In the genomic region with DNA sequence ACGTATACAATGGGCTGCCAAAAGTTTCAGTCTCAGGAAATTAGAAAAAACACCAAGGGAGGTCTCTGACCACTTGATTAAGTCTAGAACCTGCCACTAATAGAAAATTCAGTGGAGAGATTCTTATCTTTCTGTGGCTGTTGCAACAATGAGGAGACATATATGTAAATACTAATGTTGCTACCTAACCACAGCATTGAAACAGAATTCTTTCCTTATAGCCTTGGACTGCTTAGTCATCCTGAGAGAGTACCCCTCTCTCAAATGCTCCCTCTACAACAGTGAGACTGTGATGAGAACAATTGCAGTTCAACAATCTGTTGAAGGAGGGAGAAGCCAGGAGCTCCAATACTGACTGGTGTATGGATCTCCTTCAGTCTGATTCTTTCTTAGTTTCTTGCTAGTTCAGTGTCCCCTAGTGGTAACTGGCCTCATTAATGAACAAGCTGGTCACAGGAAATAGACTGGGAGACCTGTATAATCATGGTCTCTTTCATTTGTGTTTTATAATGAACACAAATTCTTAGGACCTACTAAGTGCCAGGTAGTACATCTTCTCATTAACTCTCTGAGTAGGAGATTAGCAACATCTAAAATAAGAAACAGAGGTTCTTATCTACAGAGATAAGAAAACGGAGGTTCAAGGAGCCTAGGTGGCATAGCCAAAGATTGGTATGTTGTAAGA, we compare ENCODE assay signal across 1 cellular context.
TF ChIP-seq lines count a peak whose summit lies in the region.

No MANE protein-coding gene starts in this region.

TF ChIP-seq in HepG2, 621 proteins besides CTCF, POLR2A, EP300 and RAD21 (continued from another document):
- TF ChIP-seq ZNF562 (CRISPR knock-in tag; IDR thresholded peaks at IDR 0.05; ENCODE audit: borderline replicate concordance) (no peak), SOX5 (CRISPR knock-in tag; IDR thresholded peaks at IDR 0.05; ENCODE audit: borderline replicate concordance) (0 out of 2 replicates have a peak, but pooled peaks have one; percentile 17), ZKSCAN1 (IDR thresholded peaks at IDR 0.05; ENCODE audit: low read length) (peak; percentile 74), ESRRA (CRISPR knock-in tag; IDR thresholded peaks at IDR 0.05; ENCODE audit: low read depth) (no peak), MED1 (CRISPR knock-in tag; IDR thresholded peaks at IDR 0.05) (peak; percentile 81), TP53 (CRISPR knock-in tag; conservative IDR thresholded peaks at IDR 0.05) (no peak), ZNF850 (CRISPR knock-in tag; conservative IDR thresholded peaks at IDR 0.05) (no peak)
- TF ChIP-seq, protein P1, sequence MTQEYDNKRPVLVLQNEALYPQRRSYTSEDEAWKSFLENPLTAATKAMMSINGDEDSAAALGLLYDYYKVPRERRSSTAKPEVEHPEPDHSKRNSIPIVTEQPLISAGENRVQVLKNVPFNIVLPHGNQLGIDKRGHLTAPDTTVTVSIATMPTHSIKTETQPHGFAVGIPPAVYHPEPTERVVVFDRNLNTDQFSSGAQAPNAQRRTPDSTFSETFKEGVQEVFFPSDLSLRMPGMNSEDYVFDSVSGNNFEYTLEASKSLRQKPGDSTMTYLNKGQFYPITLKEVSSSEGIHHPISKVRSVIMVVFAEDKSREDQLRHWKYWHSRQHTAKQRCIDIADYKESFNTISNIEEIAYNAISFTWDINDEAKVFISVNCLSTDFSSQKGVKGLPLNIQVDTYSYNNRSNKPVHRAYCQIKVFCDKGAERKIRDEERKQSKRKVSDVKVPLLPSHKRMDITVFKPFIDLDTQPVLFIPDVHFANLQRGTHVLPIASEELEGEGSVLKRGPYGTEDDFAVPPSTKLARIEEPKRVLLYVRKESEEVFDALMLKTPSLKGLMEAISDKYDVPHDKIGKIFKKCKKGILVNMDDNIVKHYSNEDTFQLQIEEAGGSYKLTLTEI (CRISPR knock-in tag; conservative IDR thresholded peaks at IDR 0.05), result no peak
- TF ChIP-seq, protein P2, sequence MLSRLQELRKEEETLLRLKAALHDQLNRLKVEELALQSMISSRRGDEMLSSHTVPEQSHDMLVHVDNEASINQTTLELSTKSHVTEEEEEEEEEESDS (CRISPR knock-in tag; IDR thresholded peaks at IDR 0.05; ENCODE audit: borderline replicate concordance), result no peak
- TF ChIP-seq, protein P3, sequence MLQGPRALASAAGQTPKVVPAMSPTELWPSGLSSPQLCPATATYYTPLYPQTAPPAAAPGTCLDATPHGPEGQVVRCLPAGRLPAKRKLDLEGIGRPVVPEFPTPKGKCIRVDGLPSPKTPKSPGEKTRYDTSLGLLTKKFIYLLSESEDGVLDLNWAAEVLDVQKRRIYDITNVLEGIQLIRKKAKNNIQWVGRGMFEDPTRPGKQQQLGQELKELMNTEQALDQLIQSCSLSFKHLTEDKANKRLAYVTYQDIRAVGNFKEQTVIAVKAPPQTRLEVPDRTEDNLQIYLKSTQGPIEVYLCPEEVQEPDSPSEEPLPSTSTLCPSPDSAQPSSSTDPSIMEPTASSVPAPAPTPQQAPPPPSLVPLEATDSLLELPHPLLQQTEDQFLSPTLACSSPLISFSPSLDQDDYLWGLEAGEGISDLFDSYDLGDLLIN (CRISPR knock-in tag; IDR thresholded peaks at IDR 0.05; ENCODE audit: borderline replicate concordance), result no peak
